8 cellular contexts compared by ENCODE assay signal in the genomic region with DNA sequence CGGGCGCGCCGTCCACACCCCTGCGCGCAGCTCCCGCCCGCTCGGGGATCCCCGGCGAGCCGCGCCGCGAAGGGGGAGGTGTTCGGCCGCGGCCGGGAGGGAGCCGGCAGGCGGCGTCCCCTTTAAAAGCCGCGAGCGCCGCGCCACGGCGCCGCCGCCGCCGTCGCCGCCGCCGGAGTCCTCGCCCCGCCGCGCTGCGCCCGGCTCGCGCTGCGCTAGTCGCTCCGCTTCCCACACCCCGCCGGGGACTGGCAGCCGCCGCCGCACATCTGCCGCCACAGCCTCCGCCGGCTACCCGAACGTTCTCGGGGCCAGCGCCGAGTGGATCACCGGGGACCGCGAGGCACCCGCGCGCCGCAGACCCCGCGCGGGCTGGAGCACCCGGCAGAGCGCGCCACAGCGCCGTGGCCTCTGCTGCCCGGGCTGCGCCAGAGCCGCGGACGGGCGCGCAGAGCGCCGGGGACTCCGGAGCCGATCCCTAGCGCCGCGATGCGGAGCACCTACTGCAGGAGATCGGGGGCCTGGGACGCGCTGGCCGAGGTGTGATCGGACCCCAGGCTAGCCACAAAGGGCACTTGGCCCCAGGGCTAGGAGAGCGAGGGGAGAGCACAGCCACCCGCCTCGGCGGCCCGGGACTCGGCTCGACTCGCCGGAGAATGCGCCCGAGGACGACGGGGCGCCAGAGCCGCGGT. TPM values are rescaled to one million over a fixed set of nuclear protein-coding genes. Genes with fewer than 3 reads are reported as not detected.
DNase-seq lines count a peak whose midpoint lies in the region; ATAC-seq and TF ChIP-seq lines count a peak whose summit lies in the region.

A gene (plus strand): TSS at position 151 of the 692 bp plus-strand sequence. CDS start 2,441 bp downstream, outside the sequence.

- peak; percentile 64 for ATAC-seq in GM19438 (IDR thresholded peaks at IDR 0.05; ENCODE audit: low read depth, unreplicated experiment)

- H3K79me1 ChIP-seq in mesendoderm (ENCODE audit: low read length): peaks cover 5% of the 10 kb centered on the region

- H3K27ac ChIP-seq in SK-N-SH (ENCODE audit: low read depth in 2 of 2, low read length in 1 of 2) (no peak within 1 kb of the TSS), mesendoderm (ENCODE audit: low read depth, low read length) (peak within 1 kb of the TSS; percentile 76), temporal lobe (ENCODE audit: low read depth, low read length) (peak within 1 kb of the TSS; percentile 27)

- DNase-seq in DMS153 (lab: John Stamatoyannopoulos, UW) (peak; percentile 21), HT1080 (ENCODE audit: low read depth) (peak; percentile 20), SK-N-SH (peak; percentile 82), epithelial cell of proximal tubule (ENCODE audit: low read depth) (no peak), mesendoderm (peak; percentile 84), T-helper 9 cell (no peak)

- 0% methylated on average over 5 of the region's 112 CpGs for WGBS in SK-N-SH (ENCODE audit: low lambda C conversion rate)
- WGBS in mesendoderm (ENCODE audit: extremely low coverage, insufficient coverage, low lambda C conversion rate): no CpG with 5 or more reads among the region's 112 CpGs

- no peaks in the 10 kb centered on the region for H4K20me1 ChIP-seq in SK-N-SH (ENCODE audit: insufficient read depth)

- H3K4me2 ChIP-seq in SK-N-SH (peak within 1 kb of the TSS; percentile 91), mesendoderm (ENCODE audit: low read length) (peak within 1 kb of the TSS; percentile 49)

- peak within 1 kb of the TSS; percentile 15 for H4K8ac ChIP-seq in mesendoderm (ENCODE audit: low read depth, low read length)

- H3K36me3 ChIP-seq in SK-N-SH (replicated peaks in 1 of 2; ENCODE audit: control insufficient read depth in 1 of 2, insufficient read depth in 2 of 2, low read length in 1 of 2): no peaks in the 10 kb centered on the region
- peaks cover 8% of the 10 kb centered on the region for H3K36me3 ChIP-seq in mesendoderm (ENCODE audit: control insufficient read depth, insufficient read depth, low read length)

- no peak within 1 kb of the TSS for H2BK15ac ChIP-seq in mesendoderm (replicated peaks; ENCODE audit: low read depth)

- H3K4me1 ChIP-seq in SK-N-SH (ENCODE audit: control insufficient read depth in 1 of 2, insufficient read depth in 2 of 2, low read depth in 1 of 2, low read length in 1 of 2) (no peaks in the 10 kb centered on the region; a peak in 1 of 4 replicates), mesendoderm (ENCODE audit: control insufficient read depth, low read depth, low read length) (peaks cover 9% of the 10 kb centered on the region)

- peaks cover 16% of the 10 kb centered on the region; the same call in 1 of the 2 replicates for H3K27me3 ChIP-seq in SK-N-SH (ENCODE audit: insufficient read depth)
- no peaks in the 10 kb centered on the region for H3K27me3 ChIP-seq in mesendoderm (ENCODE audit: insufficient read depth, low read length, poor library complexity)

- peak within 1 kb of the TSS; percentile 48 for H2BK120ac ChIP-seq in mesendoderm (ENCODE audit: low read depth, low read length)

- H3K23ac ChIP-seq in mesendoderm (ENCODE audit: low read length): peak within 1 kb of the TSS; percentile 25

- peak within 1 kb of the TSS; percentile 67 for H2BK5ac ChIP-seq in mesendoderm (ENCODE audit: low read length)

- CTCF ChIA-PET in SK-N-SH (lab: Yijun Ruan, JAX): interaction anchor here (1.0 to 3.0 kb wide), 3 partner anchors 9 to 61 kb away, joined by 3 to 17 read pairs (median 3); no protein-coding TSS in a partner anchor

- H3K56ac ChIP-seq in mesendoderm (ENCODE audit: low read length): peak within 1 kb of the TSS; percentile 97

- peaks cover 10% of the 10 kb centered on the region for H3F3A ChIP-seq in SK-N-SH (replicated peaks; ENCODE audit: insufficient read depth)

- H3K4ac ChIP-seq in mesendoderm (ENCODE audit: low read depth, low read length): peak within 1 kb of the TSS; percentile 60

- POLR2A ChIA-PET in SK-N-SH (lab: Yijun Ruan, JAX): no interaction called here

- H2AK5ac ChIP-seq in mesendoderm (ENCODE audit: low read length): peak within 1 kb of the TSS; percentile 52

- H3K4me3 ChIP-seq in SK-N-SH (ENCODE audit: low read depth in 2 of 2, low read length in 1 of 2) (peak within 1 kb of the TSS; percentile 52 to 63), epithelial cell of proximal tubule (ENCODE audit: low read depth, low read length) (peak within 1 kb of the TSS; percentile 88), mesendoderm (ENCODE audit: low read length) (peak within 1 kb of the TSS; percentile 44)

- TF ChIP-seq EP300 in SK-N-SH (IDR thresholded peaks at IDR 0.05; ENCODE audit: borderline replicate concordance in 1 of 2, low read depth in 1 of 2, low read length in 1 of 2): no peak

- H3K9me2 ChIP-seq in SK-N-SH: no peaks in the 10 kb centered on the region

- no peaks in the 10 kb centered on the region for H3K79me2 ChIP-seq in SK-N-SH (ENCODE audit: insufficient read depth)
- peaks cover 47% of the 10 kb centered on the region for H3K79me2 ChIP-seq in mesendoderm (ENCODE audit: control insufficient read depth, insufficient read depth, low read length)

- H2AFZ ChIP-seq in SK-N-SH (ENCODE audit: low read depth): peak within 1 kb of the TSS; percentile 74; the same call in 1 of the 2 replicates

- no peak within 1 kb of the TSS for H4K5ac ChIP-seq in mesendoderm (ENCODE audit: low read length)

- peak within 1 kb of the TSS; percentile 69 for H3K18ac ChIP-seq in mesendoderm (ENCODE audit: low read length)

- H3K9me3 ChIP-seq in SK-N-SH: no peaks in the 10 kb centered on the region

- no peak for TF ChIP-seq RAD21 in SK-N-SH (IDR thresholded peaks at IDR 0.05; ENCODE audit: low read length)

- H3K9ac ChIP-seq in SK-N-SH (no peak within 1 kb of the TSS), mesendoderm (ENCODE audit: low read length) (peak within 1 kb of the TSS; percentile 96)

- no peak for TF ChIP-seq CTCF in SK-N-SH (IDR thresholded peaks at IDR 0.05)
- TF ChIP-seq CTCF in epithelial cell of proximal tubule (conservative IDR thresholded peaks at IDR 0.05; ENCODE audit: low read depth, low read length): no peak

TF ChIP-seq in SK-N-SH, 30 proteins besides CTCF, POLR2A, EP300 and RAD21 (continues in another document):
- TF ChIP-seq SIN3A (IDR thresholded peaks at IDR 0.05; ENCODE audit: borderline replicate concordance, low read depth, low read length): no peak
- TF ChIP-seq SMC3 (IDR thresholded peaks at IDR 0.05; ENCODE audit: low read depth, low read length): no peak
- TF ChIP-seq YY1 (IDR thresholded peaks at IDR 0.05; ENCODE audit: low read depth): no peak
- no peak for TF ChIP-seq NRF1 (IDR thresholded peaks at IDR 0.05; ENCODE audit: low read depth, low read length)
- TF ChIP-seq TAF1 (IDR thresholded peaks at IDR 0.05; ENCODE audit: borderline replicate concordance, low read depth, low read length): no peak
- TF ChIP-seq GATA2 (CRISPR knock-in tag; IDR thresholded peaks at IDR 0.05): no peak
- TF ChIP-seq FOXM1 (IDR thresholded peaks at IDR 0.05; ENCODE audit: low read depth): no peak
- TF ChIP-seq TCF12 (IDR thresholded peaks at IDR 0.05): no peak
- TF ChIP-seq, protein P1, sequence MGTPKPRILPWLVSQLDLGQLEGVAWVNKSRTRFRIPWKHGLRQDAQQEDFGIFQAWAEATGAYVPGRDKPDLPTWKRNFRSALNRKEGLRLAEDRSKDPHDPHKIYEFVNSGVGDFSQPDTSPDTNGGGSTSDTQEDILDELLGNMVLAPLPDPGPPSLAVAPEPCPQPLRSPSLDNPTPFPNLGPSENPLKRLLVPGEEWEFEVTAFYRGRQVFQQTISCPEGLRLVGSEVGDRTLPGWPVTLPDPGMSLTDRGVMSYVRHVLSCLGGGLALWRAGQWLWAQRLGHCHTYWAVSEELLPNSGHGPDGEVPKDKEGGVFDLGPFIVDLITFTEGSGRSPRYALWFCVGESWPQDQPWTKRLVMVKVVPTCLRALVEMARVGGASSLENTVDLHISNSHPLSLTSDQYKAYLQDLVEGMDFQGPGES (IDR thresholded peaks at IDR 0.05; ENCODE audit: low read depth, low read length): no peak
- TF ChIP-seq, protein P2, sequence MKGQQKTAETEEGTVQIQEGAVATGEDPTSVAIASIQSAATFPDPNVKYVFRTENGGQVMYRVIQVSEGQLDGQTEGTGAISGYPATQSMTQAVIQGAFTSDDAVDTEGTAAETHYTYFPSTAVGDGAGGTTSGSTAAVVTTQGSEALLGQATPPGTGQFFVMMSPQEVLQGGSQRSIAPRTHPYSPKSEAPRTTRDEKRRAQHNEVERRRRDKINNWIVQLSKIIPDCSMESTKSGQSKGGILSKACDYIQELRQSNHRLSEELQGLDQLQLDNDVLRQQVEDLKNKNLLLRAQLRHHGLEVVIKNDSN (IDR thresholded peaks at IDR 0.05; ENCODE audit: borderline replicate concordance, low read depth): no peak

RNA-seq across cellular contexts. Expression of the gene that starts here (rescaled TPM):
- 0.32 and 0.57 TPM in 2 replicates for total RNA-seq in HT1080 (2014; rRNA removed; shearing (Covaris generic))
- 2.1 and 2.6 TPM in 2 replicates for polyA plus RNA-seq in HT1080 (2015; cell fraction: cytosol; rRNA removed)
- polyA plus RNA-seq in HT1080 (2015; cell fraction: nucleus; rRNA removed): 1.6 and 1.9 TPM in 2 replicates
- 0.19 and 0.25 TPM in 2 replicates for polyA plus RNA-seq in SK-N-SH (2012; rRNA removed)
- polyA plus RNA-seq in SK-N-SH (2012; cell fraction: cytosol; rRNA removed): 0.17 TPM in 2 replicates
- polyA plus RNA-seq in SK-N-SH (2012; cell fraction: nucleus; rRNA removed): 0.11 and 0.21 TPM in 2 replicates
- total RNA-seq in epithelial cell of proximal tubule (32.1 and 54.9 TPM in 2 replicates), temporal lobe (6.1 TPM)
- 50.4 TPM for polyA plus RNA-seq in mesendoderm (2013, experiment 1 of 2)
- polyA plus RNA-seq in mesendoderm (2013, experiment 2 of 2): 47.1 TPM

Comparison
In these comparisons a context has a peak if more than half of its experiments do, and no peak if none do; other contexts are left out.
1. Peak in DNase-seq, H3K4me3 ChIP-seq and H3K4me2 ChIP-seq in SK-N-SH; RNA of the gene not detected or under 1 TPM.
2. DNase-seq: peak in DMS153 (single experiment), HT1080 (single experiment) and mesendoderm (single experiment); none in epithelial cell of proximal tubule (single experiment) and T-helper 9 cell (single experiment).
3. H3K27ac ChIP-seq: peak in mesendoderm (single experiment) and temporal lobe (single experiment); none in SK-N-SH (0 of 2).
4. Peak in every context shown above with its lines, with median percentiles within 50 percentile points of each other: H3K4me3 ChIP-seq.